In genomic region chr12:52186135-52186840, GRCh38 we compare ENCODE assay signal across 9 cellular contexts. TPM values are rescaled to one million over a fixed set of nuclear protein-coding genes. Genes with fewer than 3 reads are reported as not detected.
DNase-seq lines count a peak whose midpoint lies in the region; ATAC-seq and TF ChIP-seq lines count a peak whose summit lies in the region.
"Had no signal": no experiment of that assay in that cellular context is flagged by ENCODE, and none has a peak within 500 bp of the region (broad histone marks: within the 10 kb centered on the region; RNA-seq: fewer than 3 reads in every experiment).

No MANE protein-coding gene starts in this region.

- peak overlapping the region; percentile 63 for H3K9ac ChIP-seq in GM23248
- no peak overlapping the region for H3K9ac ChIP-seq in fibroblast of lung (ENCODE audit: insufficient read depth, low read length)
- H3K9ac ChIP-seq in skeletal muscle satellite cell (ENCODE audit: low read depth, low read length) = peak overlapping the region; percentile 63

- TF ChIP-seq CTCF in RWPE2 (IDR thresholded peaks at IDR 0.05; ENCODE audit: poor library complexity, severe bottlenecking) (no peak), fibroblast of lung (conservative IDR thresholded peaks at IDR 0.05 in 1 of 2, IDR thresholded peaks at IDR 0.05 in 1 of 2; ENCODE audit: low read depth in 1 of 2, low read length in 2 of 2) (no peak)

- H3K4me2 ChIP-seq in GM23248 (ENCODE audit: unreplicated experiment) = peak overlapping the region; percentile 14
- H3K4me2 ChIP-seq in fibroblast of lung (ENCODE audit: extremely low read depth, insufficient read depth, low read length) = peak overlapping the region; percentile 30
- peak overlapping the region; percentile 2 for H3K4me2 ChIP-seq in skeletal muscle satellite cell (ENCODE audit: low read length)

- H3K27ac ChIP-seq in GM23248 (peak overlapping the region; percentile 84), RWPE2 (ENCODE audit: poor library complexity, severe bottlenecking) (peak overlapping the region; percentile 92), fibroblast of lung (ENCODE audit: insufficient read depth, low read length) (peak overlapping the region; percentile 80)

- H3K4me3 ChIP-seq in GM23248 (no peak overlapping the region), RWPE2 (ENCODE audit: severe bottlenecking) (no peak overlapping the region), fibroblast of lung (replicated peaks in 1 of 4; ENCODE audit: control extremely low read depth in 1 of 4, insufficient read depth in 1 of 4, low read depth in 3 of 4, low read length in 4 of 4) (no peak overlapping the region), skeletal muscle satellite cell (ENCODE audit: low read length) (no peak overlapping the region)

- H3K36me3 ChIP-seq in GM23248 (ENCODE audit: low read depth) = no peaks in the 10 kb centered on the region
- peaks cover 11% of the 10 kb centered on the region for H3K36me3 ChIP-seq in RWPE2 (ENCODE audit: low read depth)
- peaks cover 1% of the 10 kb centered on the region for H3K36me3 ChIP-seq in fibroblast of lung (ENCODE audit: control insufficient read depth, insufficient read depth, low read length)
- no peaks in the 10 kb centered on the region for H3K36me3 ChIP-seq in skeletal muscle satellite cell (ENCODE audit: insufficient read depth, low read length)

- WGBS in GM23248 (ENCODE audit: low coverage in 1 of 2, low lambda C conversion rate in 2 of 2, missing lambda C conversion rate in 2 of 2), 2 experiments = 59% methylated on average over 6 of the region's 6 CpGs

- peaks cover 12% of the 10 kb centered on the region; the same call in 1 of the 2 replicates for H3F3A ChIP-seq in GM23248 (ENCODE audit: insufficient read depth)

- H3K4me3 Mint-ChIP-seq in activated CD4-positive, alpha-beta memory T cell treated with anti-CD3 and anti-CD28 coated beads, Interleukin-2, amount 10 ng/mL, durations not matched to agents 7 days and 5 days = no peak overlapping the region
- no peak overlapping the region for H3K4me3 Mint-ChIP-seq in activated T-cell treated with anti-CD3 and anti-CD28 coated beads, Interleukin-2, amount 50 U/mL, for 72 hours

- no peaks in the 10 kb centered on the region for H3K9me3 Mint-ChIP-seq in activated CD4-positive, alpha-beta memory T cell treated with anti-CD3 and anti-CD28 coated beads, Interleukin-2, amount 10 ng/mL, durations not matched to agents 7 days and 5 days
- no peaks in the 10 kb centered on the region for H3K9me3 Mint-ChIP-seq in activated T-cell treated with anti-CD3 and anti-CD28 coated beads, Interleukin-2, amount 50 U/mL, for 72 hours

- in situ Hi-C loops in GM23248 (cut with MboI) = no loop called here

- peaks cover 4% of the 10 kb centered on the region for H3K27me3 Mint-ChIP-seq in activated CD4-positive, alpha-beta memory T cell treated with anti-CD3 and anti-CD28 coated beads, Interleukin-2, amount 10 ng/mL, durations not matched to agents 7 days and 5 days
- no peaks in the 10 kb centered on the region for H3K27me3 Mint-ChIP-seq in activated T-cell treated with anti-CD3 and anti-CD28 coated beads, Interleukin-2, amount 50 U/mL, for 72 hours (ENCODE audit: low read depth)

- DNase-seq in GM23248 = peak; percentile 87
- DNase-seq in RWPE2 (ENCODE audit: low spot score) = no peak
- peak; percentile 73 to 93 for DNase-seq in fibroblast of lung (ENCODE audit: low read depth in 2 of 2)
- DNase-seq in C1 segment of cervical spinal cord (lab: John Stamatoyannopoulos, UW) = no peak
- DNase-seq in activated CD4-positive, alpha-beta memory T cell treated with anti-CD3 and anti-CD28 coated beads, Interleukin-2, amount 10 ng/mL, durations not matched to agents 7 days and 5 days = no peak
- DNase-seq in activated T-cell treated with anti-CD3 and anti-CD28 coated beads, Interleukin-2, amount 50 U/mL, for 72 hours = no peak
- DNase-seq: caudate nucleus had no signal

- peaks cover 12% of the 10 kb centered on the region for H3K4me1 Mint-ChIP-seq in activated CD4-positive, alpha-beta memory T cell treated with anti-CD3 and anti-CD28 coated beads, Interleukin-2, amount 10 ng/mL, durations not matched to agents 7 days and 5 days
- H3K4me1 Mint-ChIP-seq in activated T-cell treated with anti-CD3 and anti-CD28 coated beads, Interleukin-2, amount 50 U/mL, for 72 hours (ENCODE audit: low read depth) = peaks cover 5% of the 10 kb centered on the region

- ATAC-seq in RWPE2 (ENCODE audit: low read depth) (peak; percentile 84), GM18519 (IDR thresholded peaks at IDR 0.05; ENCODE audit: low FRiP score, unreplicated experiment) (no peak)
- ATAC-seq in activated T-cell treated with anti-CD3 and anti-CD28 coated beads, Interleukin-2, amount 50 U/mL, for 72 hours (replicated peaks in 1 of 2) = no peak

- H3K9me3 ChIP-seq in GM23248 (ENCODE audit: low read depth) = no peaks in the 10 kb centered on the region
- no peaks in the 10 kb centered on the region for H3K9me3 ChIP-seq in RWPE2 (ENCODE audit: severe bottlenecking)
- no peaks in the 10 kb centered on the region for H3K9me3 ChIP-seq in fibroblast of lung (ENCODE audit: control insufficient read depth, insufficient read depth, low read depth, low read length)
- no peaks in the 10 kb centered on the region for H3K9me3 ChIP-seq in skeletal muscle satellite cell (replicated peaks; ENCODE audit: low read length)

- H3K4me1 ChIP-seq in GM23248 (ENCODE audit: insufficient read depth) = peaks cover 46% of the 10 kb centered on the region
- H3K4me1 ChIP-seq in RWPE2 (ENCODE audit: insufficient read depth, poor library complexity, severe bottlenecking) = peaks cover 64% of the 10 kb centered on the region
- peaks cover 72% of the 10 kb centered on the region for H3K4me1 ChIP-seq in fibroblast of lung (ENCODE audit: control insufficient read depth, extremely low read depth, insufficient read depth, low read length)
- H3K4me1 ChIP-seq in skeletal muscle satellite cell (ENCODE audit: control insufficient read depth, insufficient read depth, low read length) = peaks cover 82% of the 10 kb centered on the region

- H3K9me2 ChIP-seq in GM23248 (ENCODE audit: insufficient read depth) = no peaks in the 10 kb centered on the region

- no peak overlapping the region for H3K27ac Mint-ChIP-seq in activated CD4-positive, alpha-beta memory T cell treated with anti-CD3 and anti-CD28 coated beads, Interleukin-2, amount 10 ng/mL, durations not matched to agents 7 days and 5 days
- no peak overlapping the region for H3K27ac Mint-ChIP-seq in activated T-cell treated with anti-CD3 and anti-CD28 coated beads, Interleukin-2, amount 50 U/mL, for 72 hours

- POLR2A ChIA-PET in activated CD4-positive, alpha-beta memory T cell treated with anti-CD3 and anti-CD28 coated beads, Interleukin-2, amount 10 ng/mL, durations not matched to agents 7 days and 5 days (lab: Charles Lee) = interaction anchor here (1.3 kb wide), 1 partner anchor 9 kb away, joined by 4 read pairs; no protein-coding TSS in a partner anchor

- no peaks in the 10 kb centered on the region for H3K36me3 Mint-ChIP-seq in activated CD4-positive, alpha-beta memory T cell treated with anti-CD3 and anti-CD28 coated beads, Interleukin-2, amount 10 ng/mL, durations not matched to agents 7 days and 5 days (ENCODE audit: low read depth)
- no peaks in the 10 kb centered on the region for H3K36me3 Mint-ChIP-seq in activated T-cell treated with anti-CD3 and anti-CD28 coated beads, Interleukin-2, amount 50 U/mL, for 72 hours (ENCODE audit: insufficient read depth in 2 of 2)

- H3K79me2 ChIP-seq in GM23248 (ENCODE audit: insufficient read depth) (no peaks in the 10 kb centered on the region), fibroblast of lung (ENCODE audit: control insufficient read depth, insufficient read depth, low read length) (no peaks in the 10 kb centered on the region)

- CTCF ChIA-PET in activated CD4-positive, alpha-beta memory T cell treated with anti-CD3 and anti-CD28 coated beads, Interleukin-2, amount 10 ng/mL, durations not matched to agents 7 days and 5 days (lab: Charles Lee) = interaction anchor here (0.7 to 1.2 kb wide), 3 partner anchors 27 to 141 kb away, joined by 3 read pairs; no protein-coding TSS in a partner anchor

- H4K20me1 ChIP-seq in GM23248 (ENCODE audit: insufficient read depth) (no peaks in the 10 kb centered on the region), fibroblast of lung (ENCODE audit: control insufficient read depth, extremely low read depth, insufficient read depth, low read length) (no peaks in the 10 kb centered on the region)

- H2AFZ ChIP-seq in GM23248 (peak overlapping the region; percentile 67), fibroblast of lung (ENCODE audit: low read length) (peak overlapping the region; percentile 3)

- no peaks in the 10 kb centered on the region for H3K27me3 ChIP-seq in GM23248 (replicated peaks; ENCODE audit: insufficient read depth)
- no peaks in the 10 kb centered on the region for H3K27me3 ChIP-seq in RWPE2 (ENCODE audit: insufficient read depth, poor library complexity, severe bottlenecking)
- no peaks in the 10 kb centered on the region for H3K27me3 ChIP-seq in fibroblast of lung (ENCODE audit: control insufficient read depth, insufficient read depth, low read length)
- no peaks in the 10 kb centered on the region for H3K27me3 ChIP-seq in skeletal muscle satellite cell (ENCODE audit: control insufficient read depth, insufficient read depth, low read length)

RNA-seq across cellular contexts. Expression of gene KRT80, which starts 5.5 kb away (rescaled TPM):
- 0.38 and 0.65 TPM in 2 replicates for total RNA-seq in GM23248 (2014; rRNA removed; shearing (Covaris generic))
- polyA plus RNA-seq in GM23248 (2016; fragmentation: Nextera tagmentation; extraction: Ambion mirVana) (1.3 TPM in 2 replicates), fibroblast of lung (0.90 and 1.0 TPM in 2 replicates)
- under 0.01 and 0.17 TPM in 2 replicates for total RNA-seq in fibroblast of lung
- 0.83 and 1.1 TPM in 2 replicates for polyA plus RNA-seq in fibroblast of lung (2012)
- 0.89 and 1.5 TPM in 2 replicates for polyA minus RNA-seq in fibroblast of lung (ENCODE audit: low replicate concordance)
- total RNA-seq in skeletal muscle satellite cell (2012; rRNA removed) = under 0.01 and 1.5 TPM in 2 replicates
- not detected for total RNA-seq in activated CD4-positive, alpha-beta memory T cell treated with anti-CD3 and anti-CD28 coated beads, Interleukin-2, amount 10 ng/mL, durations not matched to agents 7 days and 5 days
- not detected for total RNA-seq in activated T-cell treated with anti-CD3 and anti-CD28 coated beads, Interleukin-2, amount 50 U/mL, for 72 hours

RNA-seq across cellular contexts. Expression of gene KRT7, which starts 46.8 kb away (rescaled TPM):
- total RNA-seq in GM23248 (2014; rRNA removed; shearing (Covaris generic)) = 5.7 and 11.0 TPM in 2 replicates
- 14.4 and 17.4 TPM in 2 replicates for polyA plus RNA-seq in GM23248 (2016; fragmentation: Nextera tagmentation; extraction: Ambion mirVana)
- total RNA-seq in fibroblast of lung = 3.1 and 3.5 TPM in 2 replicates
- 3.1 and 8.6 TPM in 2 replicates for polyA plus RNA-seq in fibroblast of lung
- 2.6 and 11.8 TPM in 2 replicates for polyA plus RNA-seq in fibroblast of lung (2012)
- polyA minus RNA-seq in fibroblast of lung (ENCODE audit: low replicate concordance) = 25.5 and 29.2 TPM in 2 replicates
- total RNA-seq in skeletal muscle satellite cell (2012; rRNA removed) = 2.3 and 12.5 TPM in 2 replicates
- 1 to 10 TPM; 9.1 to 9.3 TPM for total RNA-seq in activated CD4-positive, alpha-beta memory T cell treated with anti-CD3 and anti-CD28 coated beads, Interleukin-2, amount 10 ng/mL, durations not matched to agents 7 days and 5 days
- 10 to 100 TPM; 23.1 to 25.4 TPM for total RNA-seq in activated T-cell treated with anti-CD3 and anti-CD28 coated beads, Interleukin-2, amount 50 U/mL, for 72 hours

Comparison
In these comparisons a context has a peak if more than half of its experiments do, and no peak if none do; other contexts are left out.
1. DNase-seq: peak in GM23248 (single experiment) and fibroblast of lung (2 of 2); none in RWPE2 (single experiment), C1 segment of cervical spinal cord (0 of 14), activated CD4-positive, alpha-beta memory T cell treated with anti-CD3 and anti-CD28 coated beads, Interleukin-2, amount 10 ng/mL, durations not matched to agents 7 days and 5 days (single experiment) and activated T-cell treated with anti-CD3 and anti-CD28 coated beads, Interleukin-2, amount 50 U/mL, for 72 hours (0 of 2).
2. Peak in every context shown above with its lines, with median percentiles within 50 percentile points of each other: H3K27ac ChIP-seq and H3K4me2 ChIP-seq.